ENCODE assay signal across 1 cellular context in genomic region chr11:46300270-46300669, GRCh38.
TF ChIP-seq lines count a peak whose summit lies in the region.

No MANE protein-coding gene starts in this region.

TF ChIP-seq in GM12878, 131 proteins besides CTCF, POLR2A, EP300 and RAD21:
- TF ChIP-seq RUNX3 (IDR thresholded peaks at IDR 0.05; ENCODE audit: low read length) (peak; percentile 33; the same call in 1 of the 2 replicates), TCF3 (IDR thresholded peaks at IDR 0.05; ENCODE audit: borderline replicate concordance, insufficient read depth, low read depth, low read length) (no peak)
